ENCODE assay signal across 1 cellular context in genomic region chr15:71114887-71115566, GRCh38.
TF ChIP-seq lines count a peak whose summit lies in the region.

TSS of gene THSD4 (plus strand) at chr15:71115471.

TF ChIP-seq in GM12878, 131 proteins besides CTCF, POLR2A, EP300 and RAD21:
- no peak for TF ChIP-seq HDAC2 (IDR thresholded peaks at IDR 0.05)
- TF ChIP-seq ZBTB11 (CRISPR knock-in tag; IDR thresholded peaks at IDR 0.05): no peak
- no peak for TF ChIP-seq PBX3 (IDR thresholded peaks at IDR 0.05; ENCODE audit: insufficient replicate concordance, low read depth, low read length)
- TF ChIP-seq SMAD5 (IDR thresholded peaks at IDR 0.05; ENCODE audit: low read depth): no peak
- TF ChIP-seq NR2F1 (conservative IDR thresholded peaks at IDR 0.05): peak; percentile 92
- TF ChIP-seq STAT3 (IDR thresholded peaks at IDR 0.05; ENCODE audit: low read depth, low read length): no peak
- 0 out of 2 replicates have a peak, but pooled peaks have one; percentile 35 for TF ChIP-seq YY1 (IDR thresholded peaks at IDR 0.05; ENCODE audit: low read depth, low read length)
- peak; percentile 54 for TF ChIP-seq SMC3 (IDR thresholded peaks at IDR 0.05; ENCODE audit: borderline replicate concordance, low read length)
- TF ChIP-seq BHLHE40 (IDR thresholded peaks at IDR 0.05; ENCODE audit: borderline replicate concordance in 1 of 2, low read depth in 2 of 2, low read length in 1 of 2): 0 out of 4 replicates have a peak, but pooled peaks of 1 of the 2 experiments have one; percentile 4
